Comparison of ENCODE assay signal across 11 cellular contexts in the genomic region with DNA sequence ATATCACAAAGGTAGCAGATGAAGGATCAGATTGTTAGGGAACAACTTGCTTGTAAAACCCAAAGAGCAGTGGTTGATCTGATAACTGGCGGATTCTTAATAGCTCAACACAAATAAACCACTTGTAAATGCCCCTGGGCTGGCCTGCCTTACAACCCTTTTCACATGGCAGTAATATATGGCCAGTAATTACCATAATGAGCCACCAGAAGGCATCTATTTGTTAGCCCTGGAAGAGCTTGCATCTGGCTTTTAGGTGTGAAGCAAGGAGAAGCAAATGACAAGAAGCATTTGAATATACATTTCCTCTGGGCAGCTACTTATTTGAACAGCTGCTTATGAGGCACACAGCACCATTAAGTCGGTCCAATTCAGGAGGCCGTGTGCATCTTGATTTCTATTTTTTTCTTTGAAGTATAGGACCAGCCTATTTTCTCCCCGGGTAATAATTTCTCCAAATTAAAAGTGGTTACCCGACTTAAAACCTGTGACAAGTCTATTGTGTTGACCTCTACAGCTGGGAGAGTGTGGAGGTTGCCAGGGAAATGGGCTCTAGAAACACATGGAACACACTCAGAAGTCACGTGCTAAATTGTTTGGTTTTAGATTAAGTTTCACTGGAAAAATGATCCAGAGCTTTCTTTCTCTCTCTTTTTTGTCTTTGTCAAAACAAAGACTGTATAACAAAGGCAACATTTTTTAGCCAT.
A peak's percentile ranks its signal among the peaks of the same experiment; 100 is the strongest.
DNase-seq lines count a peak whose midpoint lies in the region; ATAC-seq and TF ChIP-seq lines count a peak whose summit lies in the region.
"Had no signal": no experiment of that assay in that cellular context is flagged by ENCODE, and none has a peak within 500 bp of the region (broad histone marks: within the 10 kb centered on the region; RNA-seq: fewer than 3 reads in every experiment).

No MANE protein-coding gene starts in this region.

- H4K20me1 ChIP-seq in Karpas-422 (ENCODE audit: insufficient read depth, low read depth, low read length), result no peaks in the 10 kb centered on the region
- H4K20me1 ChIP-seq: BLaER1 had no signal

- no peaks in the 10 kb centered on the region for H3K9me3 Mint-ChIP-seq in T-cell
- H3K9me3 Mint-ChIP-seq: nephron progenitor cell had no signal

- no peaks in the 10 kb centered on the region for H3K36me3 Mint-ChIP-seq in T-cell

- no peak overlapping the region for H3K27ac Mint-ChIP-seq in T-cell
- H3K27ac Mint-ChIP-seq: nephron progenitor cell had no signal

- no peaks in the 10 kb centered on the region for H3K4me1 Mint-ChIP-seq in T-cell

- H2AFZ ChIP-seq in Karpas-422 (ENCODE audit: low read length), result no peak overlapping the region

- CTCF ChIA-PET in T-cell (lab: Charles Lee), result interaction anchor here (0.6 to 0.9 kb wide), 2 partner anchors 430 to 519 kb away, joined by 3 read pairs; no protein-coding TSS in a partner anchor

- H3K4me2 ChIP-seq in Karpas-422 (ENCODE audit: low read depth, low read length, poor library complexity, severe bottlenecking), result no peak overlapping the region
- H3K4me2 ChIP-seq: BLaER1 had no signal

- H3K9ac ChIP-seq in Karpas-422 (ENCODE audit: low read length), result no peak overlapping the region
- H3K9ac ChIP-seq: BLaER1 had no signal

- peaks cover 8 to 11% of the 10 kb centered on the region in 2 donors for H3K27me3 Mint-ChIP-seq in T-cell

- no peaks in the 10 kb centered on the region; the same call in 1 of the 2 replicates for H3K27me3 ChIP-seq in Karpas-422 (ENCODE audit: low read length)
- H3K27me3 ChIP-seq: BLaER1 had no signal

- H3K79me2 ChIP-seq in Karpas-422 (ENCODE audit: low read length), result no peaks in the 10 kb centered on the region

- ATAC-seq in T-cell (replicated peaks in 1 of 4) (no peak), GM18858 (IDR thresholded peaks at IDR 0.05; ENCODE audit: unreplicated experiment) (no peak), GM19455 (IDR thresholded peaks at IDR 0.05; ENCODE audit: unreplicated experiment) (no peak)

- H3K4me3 Mint-ChIP-seq in T-cell, result no peak overlapping the region
- H3K4me3 Mint-ChIP-seq: nephron progenitor cell had no signal

- no peaks in the 10 kb centered on the region for H3K9me3 ChIP-seq in Karpas-422 (ENCODE audit: low read length)
- H3K9me3 ChIP-seq: BLaER1 had no signal

- DNase-seq in AG09319 (ENCODE audit: extremely low read depth, low read depth) (no peak), Karpas-422 (peak; percentile 49), NCI-H748 (lab: John Stamatoyannopoulos, UW; ENCODE audit: unreplicated experiment) (peak; percentile 100), erythroblast (lab: John Stamatoyannopoulos, UW) (peak; percentile 1 to 3), T-cell (no peak), putamen (ENCODE audit: low spot score) (no peak)
- DNase-seq: nephron progenitor cell had no signal

- peak; percentile 5 for TF ChIP-seq CTCF in AG09319 (IDR thresholded peaks at IDR 0.05; ENCODE audit: low read depth, low read length)

- POLR2A ChIA-PET in T-cell (lab: Charles Lee), result no interaction called here

- H3K9me2 ChIP-seq in Karpas-422 (replicated peaks; ENCODE audit: insufficient read depth, low read length), result no peaks in the 10 kb centered on the region

- H3K36me3 ChIP-seq in Karpas-422 (ENCODE audit: insufficient read depth, low read length), result no peaks in the 10 kb centered on the region
- H3K36me3 ChIP-seq: BLaER1, cardiac muscle cell had no signal

- H3K4me3 ChIP-seq in Karpas-422 (ENCODE audit: low read length), result no peak overlapping the region
- H3K4me3 ChIP-seq: BLaER1, cardiac muscle cell had no signal

- H3K27ac ChIP-seq in Karpas-422 (ENCODE audit: low read length), result no peak overlapping the region
- H3K27ac ChIP-seq: BLaER1, cardiac muscle cell had no signal

- no peak for TF ChIP-seq POLR2A in erythroblast (IDR thresholded peaks at IDR 0.05; ENCODE audit: low read length)

- H3K4me1 ChIP-seq in Karpas-422 (ENCODE audit: low read length), result no peaks in the 10 kb centered on the region
- H3K4me1 ChIP-seq: BLaER1 had no signal

Comparison
In these comparisons a context has a peak if more than half of its experiments do, and no peak if none do; other contexts are left out.
1. DNase-seq: peak in Karpas-422 (single experiment), NCI-H748 (single experiment) and erythroblast (2 of 2); none in AG09319 (single experiment), T-cell (0 of 34) and putamen (single experiment).